In genomic region chrX:3393168-3393567, GRCh38 we compare ENCODE assay signal across 21 cellular contexts. TPM values are rescaled to one million over a fixed set of nuclear protein-coding genes. Genes with fewer than 3 reads are reported as not detected.
"Had no signal": no experiment of that assay in that cellular context is flagged by ENCODE, and none has a peak within 500 bp of the region (broad histone marks: within the 10 kb centered on the region; RNA-seq: fewer than 3 reads in every experiment).

No MANE protein-coding gene starts in this region.

- H3K27ac ChIP-seq: adrenal gland, body of pancreas, gastroesophageal sphincter, left ventricle myocardium inferior, ovary, suprapubic skin, VCaP had no signal

- H3K4me1 ChIP-seq: adrenal gland, body of pancreas, gastroesophageal sphincter, left ventricle myocardium inferior, suprapubic skin had no signal

- H3K27ac Mint-ChIP-seq: activated naive CD4-positive, alpha-beta T cell treated with anti-CD3 and anti-CD28 coated beads, Interleukin-2, amount 50 U/mL, for 72 hours; activated T-cell treated with anti-CD3 and anti-CD28 coated beads, Interleukin-2, amount 50 U/mL, for 72 hours had no signal

- H3K36me3 Mint-ChIP-seq: activated naive CD4-positive, alpha-beta T cell treated with anti-CD3 and anti-CD28 coated beads, Interleukin-2, amount 50 U/mL, for 72 hours had no signal

- H3K4me3 Mint-ChIP-seq: activated T-cell treated with anti-CD3 and anti-CD28 coated beads, Interleukin-2, amount 50 U/mL, for 72 hours had no signal

- H3K9me3 ChIP-seq: adrenal gland, body of pancreas, gastroesophageal sphincter, heart left ventricle, left ventricle myocardium inferior, ovary, suprapubic skin had no signal

- H3K27me3 ChIP-seq: adrenal gland, body of pancreas, gastroesophageal sphincter, heart left ventricle, ovary, suprapubic skin had no signal

- DNase-seq: activated CD4-positive, alpha-beta T cell treated with anti-CD3 and anti-CD28 coated beads for 1 hour; activated CD8-positive, alpha-beta memory T cell treated with anti-CD3 and anti-CD28 coated beads for 24 hours; activated effector memory CD4-positive, alpha-beta T cell treated with anti-CD3 and anti-CD28 coated beads, Interleukin-2, amount 50 U/mL, for 16 hours; activated T-cell treated with anti-CD3 and anti-CD28 coated beads, Interleukin-2, amount 50 U/mL, for 72 hours; adrenal gland; body of pancreas; caudate nucleus; cortex of kidney; heart left ventricle; left ventricle myocardium inferior; ovary; stimulated activated CD4-positive, alpha-beta T cell treated with anti-CD3 and anti-CD28 coated beads, Interleukin-2, amount 100 ng/mL, for 24 hours; stimulated activated naive CD4-positive, alpha-beta T cell treated with Interleukin-2 at 50 U/mL for 16 hours; SW 1271; T-helper 2 cell; trophoblast cell had no signal

- H3K36me3 ChIP-seq: adrenal gland, gastroesophageal sphincter, heart left ventricle, left ventricle myocardium inferior, ovary, suprapubic skin had no signal

- H3K4me3 ChIP-seq: adrenal gland, body of pancreas, gastroesophageal sphincter, heart left ventricle, left ventricle myocardium inferior, ovary, suprapubic skin had no signal

RNA-seq across cellular contexts. Expression of gene MXRA5, which starts 46.7 kb away (rescaled TPM):
- total RNA-seq: activated naive CD4-positive, alpha-beta T cell treated with anti-CD3 and anti-CD28 coated beads, Interleukin-2, amount 50 U/mL, for 72 hours; activated T-cell treated with anti-CD3 and anti-CD28 coated beads, Interleukin-2, amount 50 U/mL, for 72 hours; mononuclear cell had no signal
